ENCODE assay signal across 2 cellular contexts in genomic region chr1:20096840-20097447, GRCh38.
A peak's percentile ranks its signal among the peaks of the same experiment; 100 is the strongest.
TF ChIP-seq lines count a peak whose summit lies in the region.

No MANE protein-coding gene starts in this region.

TF ChIP-seq in HEK293, 187 proteins besides CTCF, POLR2A, EP300 and RAD21:
- no peak for TF ChIP-seq ZBTB26 (tag by site-specific recombination; optimal IDR thresholded peaks at IDR 0.05)
- TF ChIP-seq ZSCAN30 (tag by site-specific recombination; IDR thresholded peaks at IDR 0.05): no peak
- peak; percentile 94 for TF ChIP-seq SETDB1 (IDR thresholded peaks at IDR 0.05; ENCODE audit: insufficient read length, low read length)
- TF ChIP-seq TRIM28 (IDR thresholded peaks at IDR 0.05; ENCODE audit: borderline replicate concordance, low read length): peak; percentile 100; the same call in 1 of the 2 replicates
- no peak for TF ChIP-seq HIC1 (tag by site-specific recombination; IDR thresholded peaks at IDR 0.05)
- TF ChIP-seq ZNF280D (tag by site-specific recombination; IDR thresholded peaks at IDR 0.05): 0 out of 2 replicates have a peak, but pooled peaks have one; percentile 22
- TF ChIP-seq KLF1 (tag by site-specific recombination; IDR thresholded peaks at IDR 0.05): no peak
- no peak for TF ChIP-seq ZNF239 (tag by site-specific recombination; IDR thresholded peaks at IDR 0.05)
- TF ChIP-seq RBAK (tag by site-specific recombination; IDR thresholded peaks at IDR 0.05): no peak
- no peak for TF ChIP-seq ZNF664 (tag by site-specific recombination; IDR thresholded peaks at IDR 0.05)
- no peak for TF ChIP-seq ZNF394 (tag by site-specific recombination; IDR thresholded peaks at IDR 0.05; ENCODE audit: borderline replicate concordance)
- no peak for TF ChIP-seq ZNF23 (tag by site-specific recombination; IDR thresholded peaks at IDR 0.05; ENCODE audit: borderline replicate concordance)

TF ChIP-seq in H1, 55 proteins besides CTCF, POLR2A, EP300 and RAD21:
- TF ChIP-seq ASH2L (IDR thresholded peaks at IDR 0.05; ENCODE audit: low read length) (no peak), GTF2F1 (IDR thresholded peaks at IDR 0.05; ENCODE audit: borderline replicate concordance, low read depth, low read length) (no peak), CHD1 (IDR thresholded peaks at IDR 0.05; ENCODE audit: low read depth, low read length) (no peak), NANOG (IDR thresholded peaks at IDR 0.05; ENCODE audit: insufficient read depth, low read depth, low read length, poor library complexity, severe bottlenecking) (no peak), GABPA (IDR thresholded peaks at IDR 0.05; ENCODE audit: borderline replicate concordance, insufficient read depth, low read length) (no peak), CBX5 (IDR thresholded peaks at IDR 0.05; ENCODE audit: low read depth, low read length) (peak; percentile 74; the same call in 1 of the 2 replicates), KDM1A (IDR thresholded peaks at IDR 0.05; ENCODE audit: borderline replicate concordance, low read length) (peak; percentile 30; the same call in 1 of the 2 replicates)
TF ChIP-seq in H1: peak in this region for 2.
